ENCODE assay signal across 8 cellular contexts in genomic region chr4:190014771-190015537, GRCh38. TPM values are rescaled to one million over a fixed set of nuclear protein-coding genes. Genes with fewer than 3 reads are reported as not detected.
DNase-seq lines count a peak whose midpoint lies in the region; ATAC-seq and TF ChIP-seq lines count a peak whose summit lies in the region.
"Had no signal": no experiment of that assay in that cellular context is flagged by ENCODE, and none has a peak within 500 bp of the region (broad histone marks: within the 10 kb centered on the region; RNA-seq: fewer than 3 reads in every experiment).

No MANE protein-coding gene starts in this region.

- H3K4me1 ChIP-seq in hepatocyte (ENCODE audit: insufficient read depth) = no peaks in the 10 kb centered on the region

- H3K36me3 Mint-ChIP-seq in activated naive CD4-positive, alpha-beta T cell treated with anti-CD3 and anti-CD28 coated beads for 36 hours (ENCODE audit: low read depth) = no peaks in the 10 kb centered on the region

- H2AFZ ChIP-seq in hepatocyte = peak overlapping the region; percentile 35

- intact Hi-C loops in activated naive CD4-positive, alpha-beta T cell treated with anti-CD3 and anti-CD28 coated beads for 36 hours (cut with micrococcal nuclease) = loop anchor here (5.0 kb wide), 1 partner anchor 73 kb away; the partner anchor contains the start of gene FRG1

- H3K27ac Mint-ChIP-seq in stimulated activated naive CD8-positive, alpha-beta T cell treated with anti-CD3 and anti-CD28 coated beads, Interleukin-15, amount 100 ng/mL, for 72 hours = peak overlapping the region in 1 of 2 donors; percentile 61
- H3K27ac Mint-ChIP-seq in activated naive CD4-positive, alpha-beta T cell treated with anti-CD3 and anti-CD28 coated beads for 36 hours = no peak overlapping the region

- H3K27me3 ChIP-seq in hepatocyte = peaks cover 40% of the 10 kb centered on the region

- H3K27me3 Mint-ChIP-seq in stimulated activated naive CD8-positive, alpha-beta T cell treated with anti-CD3 and anti-CD28 coated beads, Interleukin-15, amount 100 ng/mL, for 72 hours = peaks cover 82% of the 10 kb centered on the region
- peaks cover 64% of the 10 kb centered on the region for H3K27me3 Mint-ChIP-seq in activated naive CD4-positive, alpha-beta T cell treated with anti-CD3 and anti-CD28 coated beads for 36 hours (ENCODE audit: low read depth)

- no peaks in the 10 kb centered on the region for H3K9me3 Mint-ChIP-seq in stimulated activated naive CD8-positive, alpha-beta T cell treated with anti-CD3 and anti-CD28 coated beads, Interleukin-15, amount 100 ng/mL, for 72 hours
- H3K9me3 Mint-ChIP-seq in activated naive CD4-positive, alpha-beta T cell treated with anti-CD3 and anti-CD28 coated beads for 36 hours = no peaks in the 10 kb centered on the region

- H3K9me2 ChIP-seq in hepatocyte (replicated peaks; ENCODE audit: insufficient read depth) = no peaks in the 10 kb centered on the region

- CTCF ChIA-PET in activated naive CD4-positive, alpha-beta T cell treated with anti-CD3 and anti-CD28 coated beads for 36 hours (lab: Charles Lee) = interaction anchor here (1.2 kb wide), 1 partner anchor 22 kb away, joined by 3 read pairs; no protein-coding TSS in a partner anchor

- WGBS in hepatocyte (ENCODE audit: low lambda C conversion rate, missing lambda C conversion rate) = 42% methylated on average over 66 of the region's 76 CpGs

- H3K4me1 Mint-ChIP-seq in stimulated activated naive CD8-positive, alpha-beta T cell treated with anti-CD3 and anti-CD28 coated beads, Interleukin-15, amount 100 ng/mL, for 72 hours = peaks cover 52% of the 10 kb centered on the region
- H3K4me1 Mint-ChIP-seq in activated naive CD4-positive, alpha-beta T cell treated with anti-CD3 and anti-CD28 coated beads for 36 hours (ENCODE audit: low read depth) = peaks cover 35% of the 10 kb centered on the region

- TF ChIP-seq CTCF in hepatocyte (IDR thresholded peaks at IDR 0.05; ENCODE audit: poor library complexity) = no peak

- no peaks in the 10 kb centered on the region for H4K20me1 ChIP-seq in hepatocyte (ENCODE audit: insufficient read depth, poor library complexity, severe bottlenecking)

- peak overlapping the region; percentile 77 for H3K4me2 ChIP-seq in hepatocyte

- no peak overlapping the region for H3K4me3 ChIP-seq in hepatocyte

- no peaks in the 10 kb centered on the region for H3K9me3 ChIP-seq in hepatocyte (ENCODE audit: low read depth)

- no peaks in the 10 kb centered on the region for H3K36me3 ChIP-seq in hepatocyte (replicated peaks; ENCODE audit: insufficient read depth, low read depth)

- H3K79me2 ChIP-seq in hepatocyte = no peaks in the 10 kb centered on the region

- DNase-seq in SK-N-DZ (ENCODE audit: low spot score) = peak; percentile 40
- peak; percentile 44 for DNase-seq in hepatocyte (ENCODE audit: low spot score)
- peak; percentile 62 to 63 for DNase-seq in stimulated activated naive CD8-positive, alpha-beta T cell treated with anti-CD3 and anti-CD28 coated beads, Interleukin-15, amount 100 ng/mL, for 72 hours
- no peak for DNase-seq in dedifferentiated amniotic fluid mesenchymal stem cell (ENCODE audit: extremely low spot score)
- DNase-seq in activated naive CD4-positive, alpha-beta T cell treated with anti-CD3 and anti-CD28 coated beads for 36 hours = no peak
- DNase-seq in stimulated activated naive CD4-positive, alpha-beta T cell (lab: John Stamatoyannopoulos, UW) = no peak
- DNase-seq: NCI-H2081 had no signal

- H3K27ac ChIP-seq in hepatocyte = no peak overlapping the region

- ATAC-seq in GM19025 (IDR thresholded peaks at IDR 0.05; ENCODE audit: low read depth, unreplicated experiment) = peak; percentile 67
- peak; percentile 84 for ATAC-seq in stimulated activated naive CD8-positive, alpha-beta T cell treated with anti-CD3 and anti-CD28 coated beads, Interleukin-15, amount 100 ng/mL, for 72 hours

- peak overlapping the region; percentile 73 to 82 for H3K4me3 Mint-ChIP-seq in stimulated activated naive CD8-positive, alpha-beta T cell treated with anti-CD3 and anti-CD28 coated beads, Interleukin-15, amount 100 ng/mL, for 72 hours
- H3K4me3 Mint-ChIP-seq in activated naive CD4-positive, alpha-beta T cell treated with anti-CD3 and anti-CD28 coated beads for 36 hours = no peak overlapping the region

RNA-seq across cellular contexts. Expression of gene FRG2, which starts 12.1 kb away (rescaled TPM):
- not detected in 2 replicates for polyA plus RNA-seq in SK-N-DZ (2014; cell fraction: cytosol; rRNA removed)
- not detected in 2 replicates for polyA plus RNA-seq in SK-N-DZ (2014; cell fraction: nucleus; rRNA removed)
- not detected in 2 replicates for total RNA-seq in hepatocyte
- not detected in 2 replicates for polyA plus RNA-seq in hepatocyte
- total RNA-seq in activated naive CD4-positive, alpha-beta T cell treated with anti-CD3 and anti-CD28 coated beads for 36 hours = not detected

RNA-seq across cellular contexts. Expression of gene DBET, which starts 49.3 kb away (rescaled TPM):
- not detected in 2 replicates for polyA plus RNA-seq in SK-N-DZ (2014; cell fraction: cytosol; rRNA removed)
- not detected in 2 replicates for polyA plus RNA-seq in SK-N-DZ (2014; cell fraction: nucleus; rRNA removed)
- total RNA-seq in hepatocyte = not detected in 2 replicates
- polyA plus RNA-seq in hepatocyte = not detected in 2 replicates
- under 1 TPM in 1 of 2 experiments, not detected in 1; 0.05 TPM for total RNA-seq in activated naive CD4-positive, alpha-beta T cell treated with anti-CD3 and anti-CD28 coated beads for 36 hours

Comparison
In these comparisons a context has a peak if more than half of its experiments do, and no peak if none do; other contexts are left out.
1. DNase-seq: peak in SK-N-DZ (single experiment), hepatocyte (single experiment) and stimulated activated naive CD8-positive, alpha-beta T cell treated with anti-CD3 and anti-CD28 coated beads, Interleukin-15, amount 100 ng/mL, for 72 hours (2 of 2); none in dedifferentiated amniotic fluid mesenchymal stem cell (single experiment), activated naive CD4-positive, alpha-beta T cell treated with anti-CD3 and anti-CD28 coated beads for 36 hours (single experiment) and stimulated activated naive CD4-positive, alpha-beta T cell (0 of 6).